1 cellular context compared by ENCODE assay signal in genomic region chr7:53988376-53988775, GRCh38.
TF ChIP-seq lines count a peak whose summit lies in the region.

No MANE protein-coding gene starts in this region.

TF ChIP-seq in GM23338, 12 proteins besides CTCF, POLR2A, EP300 and RAD21 (continued from another document):
- TF ChIP-seq REST (IDR thresholded peaks at IDR 0.05; ENCODE audit: unreplicated experiment) (no peak), POLR2AphosphoS5 (IDR thresholded peaks at IDR 0.05; ENCODE audit: low read depth) (no peak)
TF ChIP-seq in GM23338: peak in this region for 0.
